ENCODE assay signal across 9 cellular contexts in genomic region chr2:112133344-112133743, GRCh38. TPM values are rescaled to one million over a fixed set of nuclear protein-coding genes. Genes with fewer than 3 reads are reported as not detected.
"Had no signal": no experiment of that assay in that cellular context is flagged by ENCODE, and none has a peak within 500 bp of the region (broad histone marks: within the 10 kb centered on the region; RNA-seq: fewer than 3 reads in every experiment).

No MANE protein-coding gene starts in this region.

- ATAC-seq: GM12878 had no signal

- FAIRE-seq: G401.6, GM12878, GM12891, GM12892, GM18507, GM19239 had no signal

- H3K4me3 ChIP-seq: GM12878 had no signal

- DNase-seq: GDM1, GF-D8 had no signal

RNA-seq across cellular contexts. Expression of gene FBLN7, which starts 4.8 kb away (rescaled TPM):
- total RNA-seq: G401 had no signal
